In genomic region chr1:191016765-191017164, GRCh38 we compare ENCODE assay signal across 28 cellular contexts.
"Had no signal": no experiment of that assay in that cellular context is flagged by ENCODE, and none has a peak within 500 bp of the region (broad histone marks: within the 10 kb centered on the region; RNA-seq: fewer than 3 reads in every experiment).

No MANE protein-coding gene starts in this region.

- H3K27me3 Mint-ChIP-seq: stimulated activated memory B cell treated with anti-CD40 and anti-IgM and Interleukin-4, amounts not matched to agents 10 μg/mL and 1 μg/mL and 100 μg/mL, for 72 hours; stimulated activated naive B cell treated with anti-CD40 and anti-IgM and Interleukin-4, amounts not matched to agents 10 μg/mL and 1 μg/mL and 100 μg/mL, for 72 hours; stimulated activated naive CD8-positive, alpha-beta T cell treated with anti-CD3 and anti-CD28 coated beads, Interleukin-15, amount 100 ng/mL, for 72 hours; stimulated activated naive CD8-positive, alpha-beta T cell treated with anti-CD3 and anti-CD28 coated beads, Interleukin-15, Interleukin-2, amounts not matched to agents 100 ng/mL and 50 ng/mL, for 24 hours; type B pancreatic cell had no signal

- H3K9me3 ChIP-seq: stomach, suprapubic skin, testis, thoracic aorta, thyroid gland, tibial artery, tibial nerve, transverse colon, upper lobe of left lung, upper lobe of right lung, uterus, vagina had no signal

- H3K27ac Mint-ChIP-seq: stimulated activated effector memory CD8-positive, alpha-beta T cell treated with anti-CD3 and anti-CD28 coated beads, Interleukin-12 subunit alpha, Interleukin-12 subunit beta, amount 100 ng/mL, for 72 hours; stimulated activated memory B cell treated with anti-CD40 and anti-IgM and Interleukin-4, amounts not matched to agents 10 μg/mL and 1 μg/mL and 100 μg/mL, for 72 hours; stimulated activated naive B cell treated with anti-CD40 and anti-IgM and Interleukin-4, amounts not matched to agents 10 μg/mL and 1 μg/mL and 100 μg/mL, for 72 hours; stimulated activated naive CD8-positive, alpha-beta T cell treated with anti-CD3 and anti-CD28 coated beads, Interleukin-15, amount 100 ng/mL, for 72 hours; stimulated activated naive CD8-positive, alpha-beta T cell treated with anti-CD3 and anti-CD28 coated beads, Interleukin-15, Interleukin-2, amounts not matched to agents 100 ng/mL and 50 ng/mL, for 24 hours; type B pancreatic cell had no signal

- H3K4me1 Mint-ChIP-seq: stimulated activated effector memory CD8-positive, alpha-beta T cell treated with anti-CD3 and anti-CD28 coated beads, Interleukin-12 subunit alpha, Interleukin-12 subunit beta, amount 100 ng/mL, for 72 hours; stimulated activated memory B cell treated with anti-CD40 and anti-IgM and Interleukin-4, amounts not matched to agents 10 μg/mL and 1 μg/mL and 100 μg/mL, for 72 hours; stimulated activated naive B cell treated with anti-CD40 and anti-IgM and Interleukin-4, amounts not matched to agents 10 μg/mL and 1 μg/mL and 100 μg/mL, for 72 hours; stimulated activated naive CD8-positive, alpha-beta T cell treated with anti-CD3 and anti-CD28 coated beads, Interleukin-15, amount 100 ng/mL, for 72 hours had no signal

- H3K4me3 Mint-ChIP-seq: stimulated activated effector memory CD8-positive, alpha-beta T cell treated with anti-CD3 and anti-CD28 coated beads, Interleukin-12 subunit alpha, Interleukin-12 subunit beta, amount 100 ng/mL, for 72 hours; stimulated activated memory B cell treated with anti-CD40 and anti-IgM and Interleukin-4, amounts not matched to agents 10 μg/mL and 1 μg/mL and 100 μg/mL, for 72 hours; stimulated activated naive B cell treated with anti-CD40 and anti-IgM and Interleukin-4, amounts not matched to agents 10 μg/mL and 1 μg/mL and 100 μg/mL, for 72 hours; stimulated activated naive CD8-positive, alpha-beta T cell treated with anti-CD3 and anti-CD28 coated beads, Interleukin-15, amount 100 ng/mL, for 72 hours; stimulated activated naive CD8-positive, alpha-beta T cell treated with anti-CD3 and anti-CD28 coated beads, Interleukin-15, Interleukin-2, amounts not matched to agents 100 ng/mL and 50 ng/mL, for 24 hours; type B pancreatic cell had no signal

- H3K4me3 ChIP-seq: stomach, suprapubic skin, testis, thoracic aorta, thyroid gland, tibial artery, tibial nerve, transverse colon, upper lobe of left lung, upper lobe of right lung, uterus, vagina had no signal

- ATAC-seq: stimulated activated effector memory CD8-positive, alpha-beta T cell treated with anti-CD3 and anti-CD28 coated beads, Interleukin-12 subunit alpha, Interleukin-12 subunit beta, amount 100 ng/mL, for 72 hours; stimulated activated memory B cell treated with anti-CD40 and anti-IgM and Interleukin-4, amounts not matched to agents 10 μg/mL and 1 μg/mL and 100 μg/mL, for 72 hours; stimulated activated naive B cell treated with anti-CD40 and anti-IgM and Interleukin-4, amounts not matched to agents 10 μg/mL and 1 μg/mL and 100 μg/mL, for 72 hours; stimulated activated naive CD8-positive, alpha-beta T cell treated with anti-CD3 and anti-CD28 coated beads, Interleukin-15, amount 100 ng/mL, for 72 hours; stimulated activated naive CD8-positive, alpha-beta T cell treated with anti-CD3 and anti-CD28 coated beads, Interleukin-15, Interleukin-2, amounts not matched to agents 100 U/mL and 50 U/mL, for 24 hours; upper lobe of right lung had no signal

- H3K9me3 Mint-ChIP-seq: stimulated activated memory B cell treated with anti-CD40 and anti-IgM and Interleukin-4, amounts not matched to agents 10 μg/mL and 1 μg/mL and 100 μg/mL, for 72 hours; stimulated activated naive B cell treated with anti-CD40 and anti-IgM and Interleukin-4, amounts not matched to agents 10 μg/mL and 1 μg/mL and 100 μg/mL, for 72 hours; type B pancreatic cell had no signal

- H3K27ac ChIP-seq: stomach, suprapubic skin, testis, thoracic aorta, thyroid gland, tibial artery, tibial nerve, transverse colon, upper lobe of left lung, upper lobe of right lung, uterus, vagina had no signal

- H3K36me3 Mint-ChIP-seq: stimulated activated effector memory CD8-positive, alpha-beta T cell treated with anti-CD3 and anti-CD28 coated beads, Interleukin-12 subunit alpha, Interleukin-12 subunit beta, amount 100 ng/mL, for 72 hours; stimulated activated memory B cell treated with anti-CD40 and anti-IgM and Interleukin-4, amounts not matched to agents 10 μg/mL and 1 μg/mL and 100 μg/mL, for 72 hours; stimulated activated naive B cell treated with anti-CD40 and anti-IgM and Interleukin-4, amounts not matched to agents 10 μg/mL and 1 μg/mL and 100 μg/mL, for 72 hours; type B pancreatic cell had no signal

- H3K4me1 ChIP-seq: stomach, suprapubic skin, testis, thyroid gland, tibial artery, tibial nerve, transverse colon, upper lobe of left lung, upper lobe of right lung, uterus, vagina had no signal

- DNase-seq: stimulated activated CD4-positive, alpha-beta T cell treated with anti-CD3 and anti-CD28 coated beads, Interleukin-2, amount 100 ng/mL, for 48 hours; stimulated activated CD4-positive, alpha-beta T cell treated with anti-CD3 and anti-CD28 coated beads, Interleukin-4, amount 100 ng/mL, for 1 hour; stimulated activated CD4-positive, alpha-beta T cell treated with anti-CD3 and anti-CD28 coated beads, Interleukin-4, amount 100 ng/mL, for 24 hours; stimulated activated CD4-positive, alpha-beta T cell treated with anti-CD3 and anti-CD28 coated beads, Interleukin-4, amount 100 ng/mL, for 4 hours; stimulated activated CD8-positive, alpha-beta memory T cell treated with anti-CD3 and anti-CD28 coated beads, Interleukin-4, amount 100 ng/mL, for 48 hours; stimulated activated naive B cell treated with anti-CD40 and anti-IgM and Interleukin-4, amounts not matched to agents 10 μg/mL and 1 μg/mL and 100 μg/mL, for 72 hours; stimulated activated naive CD4-positive, alpha-beta T cell; stimulated activated naive CD4-positive, alpha-beta T cell treated with Interleukin-2 at 50 U/mL for 16 hours; stimulated activated naive CD8-positive, alpha-beta T cell treated with anti-CD3 and anti-CD28 coated beads, Interleukin-15, amount 100 ng/mL, for 72 hours; stimulated activated naive CD8-positive, alpha-beta T cell treated with anti-CD3 and anti-CD28 coated beads, Interleukin-15, Interleukin-2, amounts not matched to agents 100 U/mL and 50 U/mL, for 24 hours; stomach; substantia nigra; testis; thyroid gland; tibial artery; transverse colon; trophoblast cell; upper lobe of left lung; upper lobe of right lung; uterus had no signal

- H3K36me3 ChIP-seq: stomach, suprapubic skin, thoracic aorta, thyroid gland, tibial artery, tibial nerve, transverse colon, upper lobe of left lung, upper lobe of right lung, uterus, vagina had no signal

- H3K27me3 ChIP-seq: stomach, suprapubic skin, testis, thyroid gland, tibial artery, tibial nerve, transverse colon, upper lobe of left lung, upper lobe of right lung, uterus, vagina had no signal
